In the genomic region with DNA sequence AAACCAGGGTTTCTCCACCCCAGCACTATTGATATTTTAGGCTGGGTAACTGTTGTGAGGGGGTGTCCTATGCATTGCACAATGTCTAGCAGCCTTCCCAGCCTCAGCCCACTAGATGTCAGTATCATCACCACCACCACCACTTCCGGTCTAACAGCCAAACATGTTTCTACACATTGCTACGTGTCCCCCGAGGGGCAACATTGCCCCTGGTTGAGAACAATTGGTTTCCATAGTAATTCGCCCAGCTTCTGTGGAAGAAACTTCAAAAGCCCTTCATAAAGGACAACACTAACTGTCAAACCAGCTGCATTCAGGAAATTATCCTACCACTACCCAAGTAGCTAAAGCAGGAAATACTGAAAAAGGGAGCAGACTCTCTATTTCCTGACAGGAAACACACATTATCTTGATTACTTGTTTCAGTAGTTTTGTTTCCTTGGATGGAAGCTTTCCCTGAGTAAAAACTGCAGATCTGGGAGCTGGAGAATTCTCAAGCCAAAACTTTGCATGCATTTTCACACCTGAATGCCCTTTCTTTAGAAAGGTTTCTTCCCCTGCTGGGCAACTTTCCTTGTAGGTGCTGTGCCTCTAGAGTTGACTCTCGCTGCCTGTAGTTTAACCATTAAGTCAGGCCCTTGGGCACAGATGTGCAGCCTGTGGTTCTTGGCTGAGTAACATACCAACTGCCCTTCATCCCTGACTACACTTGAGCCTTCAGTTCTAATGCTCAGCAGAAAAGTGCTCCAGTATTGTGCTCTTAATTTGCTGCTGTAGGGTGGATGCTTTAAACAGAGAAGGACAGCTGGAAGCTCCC, we compare ENCODE assay signal across 8 cellular contexts. TPM values are rescaled to one million over a fixed set of nuclear protein-coding genes. Genes with fewer than 3 reads are reported as not detected.
DNase-seq lines count a peak whose midpoint lies in the region; ATAC-seq and TF ChIP-seq lines count a peak whose summit lies in the region.

No MANE protein-coding gene starts in this region.

- no peaks in the 10 kb centered on the region for H3K27me3 ChIP-seq in NT2/D1 (ENCODE audit: insufficient read depth, insufficient read length)

- peak; percentile 91 to 94 for DNase-seq in AML-193 (lab: John Stamatoyannopoulos, UW)
- peak; percentile 25 for DNase-seq in NT2/D1 (ENCODE audit: low read depth, low spot score)
- DNase-seq in activated T-cell treated with anti-CD3 and anti-CD28 coated beads for 4 hours: peak; percentile 39
- peak in 1 of 2 donors; percentile 3 for DNase-seq in foreskin fibroblast
- no peak for DNase-seq in sciatic nerve (ENCODE audit: low spot score)
- no peak for DNase-seq in LoVo (ENCODE audit: low spot score)

- peak; percentile 98 for ATAC-seq in GM18868 (IDR thresholded peaks at IDR 0.05; ENCODE audit: unreplicated experiment)
- ATAC-seq in HG03066 (IDR thresholded peaks at IDR 0.05; ENCODE audit: low read depth, unreplicated experiment): peak; percentile 99
- peak; percentile 80 for ATAC-seq in sciatic nerve

- H3K9me3 ChIP-seq in NT2/D1 (ENCODE audit: insufficient read depth, low read length): no peaks in the 10 kb centered on the region

- peaks cover 2% of the 10 kb centered on the region for H3K4me1 ChIP-seq in NT2/D1 (ENCODE audit: insufficient read depth, insufficient read length)

- H3K9ac ChIP-seq in NT2/D1 (ENCODE audit: insufficient read length, low read depth): no peak overlapping the region

- no peak overlapping the region for H3K4me3 ChIP-seq in NT2/D1 (ENCODE audit: insufficient read length, low read depth)
- no peak overlapping the region for H3K4me3 ChIP-seq in foreskin fibroblast (ENCODE audit: low read depth in 1 of 2, low read length in 2 of 2)

- no peaks in the 10 kb centered on the region for H3K36me3 ChIP-seq in NT2/D1 (ENCODE audit: insufficient read depth, insufficient read length, low read length)

- intact Hi-C loops in sciatic nerve (cut with DNase I): no loop called here

- peak; percentile 35 for TF ChIP-seq CTCF in foreskin fibroblast (IDR thresholded peaks at IDR 0.05; ENCODE audit: low read depth, low read length)

RNA-seq across cellular contexts. Expression of gene PKHD1, which starts 23.6 kb away (rescaled TPM):
- 0.04 TPM for total RNA-seq in sciatic nerve

Comparison
In these comparisons a context has a peak if more than half of its experiments do, and no peak if none do; other contexts are left out.
1. DNase-seq: peak in AML-193 (2 of 2), NT2/D1 (single experiment) and activated T-cell treated with anti-CD3 and anti-CD28 coated beads for 4 hours (single experiment); none in sciatic nerve (single experiment) and LoVo (single experiment).
2. Peak in every context shown above with its lines, with median percentiles within 50 percentile points of each other: ATAC-seq.